Comparison of ENCODE assay signal across 3 cellular contexts in genomic region chr17:76772842-76773521, GRCh38.
TF ChIP-seq lines count a peak whose summit lies in the region.

No MANE protein-coding gene starts in this region.

TF ChIP-seq in HCT116, 20 proteins besides CTCF, POLR2A, EP300 and RAD21:
- peak; percentile 80 for TF ChIP-seq JUND (IDR thresholded peaks at IDR 0.05)
- no peak for TF ChIP-seq ZNF274 (IDR thresholded peaks at IDR 0.05; ENCODE audit: low read depth, low read length)
- peak; percentile 61 for TF ChIP-seq TCF7L2 (IDR thresholded peaks at IDR 0.05; ENCODE audit: borderline replicate concordance, extremely low read depth, insufficient read depth, insufficient read length)
- no peak for TF ChIP-seq YY1 (IDR thresholded peaks at IDR 0.05; ENCODE audit: extremely low read depth, insufficient replicate concordance, low read depth, low read length)
- TF ChIP-seq SP1 (IDR thresholded peaks at IDR 0.05; ENCODE audit: low read depth) = peak; percentile 84
- no peak for TF ChIP-seq ZFX (IDR thresholded peaks at IDR 0.05)
- peak; percentile 67 for TF ChIP-seq POLR2AphosphoS5 (IDR thresholded peaks at IDR 0.05; ENCODE audit: low read depth, low read length)
- peak; percentile 81 for TF ChIP-seq FOSL1 (IDR thresholded peaks at IDR 0.05; ENCODE audit: low read depth)
- TF ChIP-seq EGR1 (IDR thresholded peaks at IDR 0.05; ENCODE audit: low read depth) = no peak; the same call in 1 of the 2 replicates
- no peak for TF ChIP-seq CBX3 (IDR thresholded peaks at IDR 0.05; ENCODE audit: low read depth)

TF ChIP-seq in SK-N-SH, 30 proteins besides CTCF, POLR2A, EP300 and RAD21:
- TF ChIP-seq RCOR1 (IDR thresholded peaks at IDR 0.05; ENCODE audit: low read length) = no peak
- no peak for TF ChIP-seq NRF1 (IDR thresholded peaks at IDR 0.05; ENCODE audit: low read depth, low read length)
- no peak for TF ChIP-seq YY1 (IDR thresholded peaks at IDR 0.05; ENCODE audit: low read depth)
- TF ChIP-seq GABPA (IDR thresholded peaks at IDR 0.05; ENCODE audit: low read depth) = peak; percentile 55
- TF ChIP-seq SIN3A (IDR thresholded peaks at IDR 0.05; ENCODE audit: borderline replicate concordance, low read depth, low read length) = no peak
- TF ChIP-seq CHD2 (IDR thresholded peaks at IDR 0.05; ENCODE audit: low read length, partially characterized antibody) = no peak
- peak; percentile 52 for TF ChIP-seq ELF1 (IDR thresholded peaks at IDR 0.05)
- peak; percentile 21; the same call in 1 of the 2 replicates for TF ChIP-seq JUND (IDR thresholded peaks at IDR 0.05)
- 0 out of 2 replicates have a peak, but pooled peaks have one; percentile 11 for TF ChIP-seq MAX (IDR thresholded peaks at IDR 0.05; ENCODE audit: low read depth)
- TF ChIP-seq ZBTB33 (IDR thresholded peaks at IDR 0.05; ENCODE audit: borderline replicate concordance, low read depth) = peak; percentile 43; the same call in 1 of the 2 replicates
- peak; percentile 6; the same call in 1 of the 2 replicates for TF ChIP-seq RXRA (IDR thresholded peaks at IDR 0.05; ENCODE audit: borderline replicate concordance, low read depth)
- TF ChIP-seq IRF3 (IDR thresholded peaks at IDR 0.05; ENCODE audit: low read depth, low read length) = no peak
- peak; percentile 55; the same call in 1 of the 2 replicates for TF ChIP-seq FOSL2 (IDR thresholded peaks at IDR 0.05; ENCODE audit: borderline replicate concordance, low read depth)
- TF ChIP-seq FOXM1 (IDR thresholded peaks at IDR 0.05; ENCODE audit: low read depth) = no peak
- TF ChIP-seq TAF1 (IDR thresholded peaks at IDR 0.05; ENCODE audit: borderline replicate concordance, low read depth, low read length) = no peak
- no peak for TF ChIP-seq RFX5 (IDR thresholded peaks at IDR 0.05; ENCODE audit: low read length)
- peak; percentile 78 for TF ChIP-seq TCF12 (IDR thresholded peaks at IDR 0.05)
- TF ChIP-seq POLR2AphosphoS5 (IDR thresholded peaks at IDR 0.05; ENCODE audit: low read depth, low read length) = peak; percentile 58; the same call in 1 of the 2 replicates
- TF ChIP-seq TEAD4 (IDR thresholded peaks at IDR 0.05; ENCODE audit: borderline replicate concordance, insufficient read depth) = no peak
- TF ChIP-seq SMC3 (IDR thresholded peaks at IDR 0.05; ENCODE audit: low read depth, low read length) = no peak; the same call in none of the 2 replicates
- no peak for TF ChIP-seq FOXJ3 (CRISPR knock-in tag; IDR thresholded peaks at IDR 0.05)
- no peak for TF ChIP-seq MXI1 (IDR thresholded peaks at IDR 0.05; ENCODE audit: low read depth, low read length)
- TF ChIP-seq NFIC (IDR thresholded peaks at IDR 0.05; ENCODE audit: borderline replicate concordance) = peak; percentile 52; the same call in 1 of the 2 replicates
- TF ChIP-seq PBX3 (IDR thresholded peaks at IDR 0.05) = peak; percentile 89

TF ChIP-seq in HepG2, 621 proteins besides CTCF, POLR2A, EP300 and RAD21:
- TF ChIP-seq THAP8 (CRISPR knock-in tag; IDR thresholded peaks at IDR 0.05; ENCODE audit: borderline replicate concordance) = no peak
- TF ChIP-seq NR3C1 (CRISPR knock-in tag; IDR thresholded peaks at IDR 0.05) = no peak
- TF ChIP-seq ONECUT2 (CRISPR knock-in tag; IDR thresholded peaks at IDR 0.05) = no peak
- TF ChIP-seq MYNN (CRISPR knock-in tag; IDR thresholded peaks at IDR 0.05; ENCODE audit: low read depth) = no peak
- no peak for TF ChIP-seq ZNF782 (CRISPR knock-in tag; IDR thresholded peaks at IDR 0.05; ENCODE audit: borderline replicate concordance)
- TF ChIP-seq POLR2AphosphoS5 (IDR thresholded peaks at IDR 0.05; ENCODE audit: low read depth, low read length) = no peak
- TF ChIP-seq STAT6 (CRISPR knock-in tag; IDR thresholded peaks at IDR 0.05; ENCODE audit: borderline replicate concordance) = no peak
- no peak for TF ChIP-seq ZNF24 (IDR thresholded peaks at IDR 0.05)
